Comparison of ENCODE assay signal across 8 cellular contexts in the genomic region with DNA sequence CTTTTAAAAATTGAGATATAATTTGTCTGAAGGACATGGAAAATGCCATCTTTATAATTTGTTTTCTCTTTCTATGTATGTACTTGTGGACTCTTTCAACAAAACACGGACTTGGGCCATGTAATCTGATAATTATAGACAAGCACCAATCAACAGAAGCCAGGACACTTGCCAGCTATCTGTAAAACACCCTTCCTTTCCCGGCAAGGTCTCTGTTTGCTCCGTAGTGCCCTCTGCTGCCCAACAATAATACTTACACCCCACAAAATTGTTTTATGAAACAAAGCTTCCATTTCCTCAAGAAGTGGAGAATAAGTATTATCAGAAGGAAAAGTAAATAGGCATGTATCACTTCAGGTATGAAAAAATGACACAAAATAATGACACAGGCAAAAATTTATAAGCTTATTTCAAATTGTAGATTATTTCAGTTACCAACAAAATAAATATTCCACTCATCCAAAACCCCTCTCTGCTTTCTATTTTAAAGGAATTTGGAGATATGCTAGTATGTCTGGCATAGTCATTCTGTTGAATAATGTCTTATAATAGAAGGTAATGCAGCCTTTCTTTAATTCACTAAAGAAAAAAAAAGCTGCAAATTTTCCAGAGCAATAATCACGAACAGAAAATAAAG. TPM values are rescaled to one million over a fixed set of nuclear protein-coding genes. Genes with fewer than 3 reads are reported as not detected.
A peak's percentile ranks its signal among the peaks of the same experiment; 100 is the strongest.
DNase-seq lines count a peak whose midpoint lies in the region; ATAC-seq, FAIRE-seq and TF ChIP-seq lines count a peak whose summit lies in the region.

No MANE protein-coding gene starts in this region.

- H3K36me3 Mint-ChIP-seq in immature natural killer cell, result no peaks in the 10 kb centered on the region

- peaks cover 0 to 1% of the 10 kb centered on the region in 2 donors for H3K4me1 Mint-ChIP-seq in immature natural killer cell

- no peak overlapping the region for H3K4me3 ChIP-seq in astrocyte of the spinal cord (ENCODE audit: low read depth, low read length)

- H3K9me3 Mint-ChIP-seq in immature natural killer cell, result no peaks in the 10 kb centered on the region

- H3K27me3 Mint-ChIP-seq in immature natural killer cell (ENCODE audit: low read depth in 3 of 3), result peaks cover 3 to 7% (median 4%) of the 10 kb centered on the region in 3 donors

- H3K27ac Mint-ChIP-seq in immature natural killer cell, result no peak overlapping the region

- H3K4me3 Mint-ChIP-seq in immature natural killer cell, result no peak overlapping the region

- in situ Hi-C loops in astrocyte of the spinal cord (cut with HindIII; ENCODE audit: low sequenced_read_pairs), result no loop called here

- DNase-seq in NCI-H2081 (lab: John Stamatoyannopoulos, UW) (peak; percentile 86 to 91), T1000 (lab: John Stamatoyannopoulos, UW) (peak; percentile 32), astrocyte of the spinal cord (ENCODE audit: low read depth, low spot score) (peak; percentile 76), immature natural killer cell (peak; percentile 36 to 50 (median 45))
- peak; percentile 38 to 56 for DNase-seq in stimulated activated CD4-positive, alpha-beta T cell treated with anti-CD3 and anti-CD28 coated beads, Interleukin-1b, Interleukin-23, amount 100 ng/mL, for 4 hours (ENCODE audit: low read depth in 2 of 2)

- peak; percentile 73 for TF ChIP-seq CTCF in astrocyte of the spinal cord (IDR thresholded peaks at IDR 0.05; ENCODE audit: low read depth, low read length)

- peak; percentile 91 for FAIRE-seq in G401.6 (lab: Jason Lieb, UNC)

- ATAC-seq in HG02623 (IDR thresholded peaks at IDR 0.05; ENCODE audit: unreplicated experiment), result peak; percentile 60
- no peak for ATAC-seq in HG02571 (IDR thresholded peaks at IDR 0.05; ENCODE audit: unreplicated experiment)

RNA-seq across cellular contexts. Expression of gene MYH15, which starts 32.8 kb away (rescaled TPM):
- polyA plus RNA-seq in immature natural killer cell, result not detected

Comparison
In these comparisons a context has a peak if more than half of its experiments do, and no peak if none do; other contexts are left out.
1. DNase-seq: peak in every context shown above with its lines; median percentile 88 in NCI-H2081; 76 in astrocyte of the spinal cord; 47 in stimulated activated CD4-positive, alpha-beta T cell treated with anti-CD3 and anti-CD28 coated beads, Interleukin-1b, Interleukin-23, amount 100 ng/mL, for 4 hours; 45 in immature natural killer cell; 32 in T1000.